8 cellular contexts compared by ENCODE assay signal in genomic region chr2:200525882-200526651, GRCh38.
DNase-seq lines count a peak whose midpoint lies in the region; ATAC-seq lines count a peak whose summit lies in the region.

SGO2 (plus strand) TSS chr2:200526207; CDS start chr2:200532976, 6,769 bp downstream.

- ATAC-seq in GM19397 (IDR thresholded peaks at IDR 0.05; ENCODE audit: unreplicated experiment) (peak; percentile 100), HG03565 (IDR thresholded peaks at IDR 0.05; ENCODE audit: unreplicated experiment) (peak; percentile 99)

- DNase-seq in CD1c-positive myeloid dendritic cell (ENCODE audit: extremely low spot score) (peak; percentile 98), NCI-H748 treated with DMSO at 0.1 percent for 48 hours (lab: John Stamatoyannopoulos, UW) (peak; percentile 96), cortex of kidney (lab: John Stamatoyannopoulos, UW) (peak; percentile 7), left kidney (ENCODE audit: low read depth, low spot score) (peak; percentile 98)
- DNase-seq in activated CD4-positive, alpha-beta T cell treated with anti-CD3 and anti-CD28 coated beads, Interleukin-2, amount 50 U/mL, for 1 hour = peak; percentile 94
- peak; percentile 97 for DNase-seq in stimulated activated CD4-positive, alpha-beta T cell treated with anti-CD3 and anti-CD28 coated beads, Interleukin-1b, Interleukin-23, amount 100 ng/mL, for 48 hours

Comparison
In these comparisons a context has a peak if more than half of its experiments do, and no peak if none do; other contexts are left out.
1. Peak in every context shown above with its lines: DNase-seq and ATAC-seq.
2. DNase-seq: peak in every context shown above with its lines; median percentile 98 in CD1c-positive myeloid dendritic cell; 98 in left kidney; 97 in stimulated activated CD4-positive, alpha-beta T cell treated with anti-CD3 and anti-CD28 coated beads, Interleukin-1b, Interleukin-23, amount 100 ng/mL, for 48 hours; 96 in NCI-H748 treated with DMSO at 0.1 percent for 48 hours; 94 in activated CD4-positive, alpha-beta T cell treated with anti-CD3 and anti-CD28 coated beads, Interleukin-2, amount 50 U/mL, for 1 hour; 7 in cortex of kidney.